ENCODE assay signal across 8 cellular contexts in genomic region chr14:95442633-95443021, GRCh38.
DNase-seq lines count a peak whose midpoint lies in the region; ATAC-seq and TF ChIP-seq lines count a peak whose summit lies in the region.

No MANE protein-coding gene starts in this region.

- peaks cover 19% of the 10 kb centered on the region for H3K36me3 Mint-ChIP-seq in activated T-cell treated with anti-CD3 and anti-CD28 coated beads, Interleukin-2, amount 50 U/mL, for 4 hours (ENCODE audit: insufficient read depth)

- peaks cover 12% of the 10 kb centered on the region for H3K4me1 ChIP-seq in Karpas-422 (ENCODE audit: low read length)
- H3K4me1 ChIP-seq in Panc1 (ENCODE audit: control insufficient read depth, insufficient read depth, low read length) = no peaks in the 10 kb centered on the region
- peaks cover 0 to 2% of the 10 kb centered on the region in 2 donors for H3K4me1 ChIP-seq in neuronal stem cell (ENCODE audit: control insufficient read depth in 2 of 2, insufficient read depth in 1 of 2, low read depth in 1 of 2, low read length in 2 of 2)

- H2AFZ ChIP-seq in Karpas-422 (ENCODE audit: low read length) (no peak overlapping the region; the same call in 1 of the 2 replicates), neuronal stem cell (ENCODE audit: low read length) (no peak overlapping the region)

- ATAC-seq in GM21529 (IDR thresholded peaks at IDR 0.05; ENCODE audit: unreplicated experiment) (peak; percentile 87), Panc1 (peak; percentile 98)
- ATAC-seq in activated T-cell treated with anti-CD3 and anti-CD28 coated beads, Interleukin-2, amount 50 U/mL, for 4 hours = peak; percentile 99

- H3K27ac ChIP-seq in Karpas-422 (ENCODE audit: low read length) (no peak overlapping the region), Panc1 (ENCODE audit: low read length) (no peak overlapping the region), neuronal stem cell (replicated peaks; ENCODE audit: low read length) (no peak overlapping the region)

- CTCF ChIA-PET in Panc1 (lab: Charles Lee) = interaction anchor here (0.7 to 1.3 kb wide), 8 partner anchors 10 to 117 kb away, joined by 3 to 24 read pairs (median 4); partner anchors contain the start of gene SYNE3

- intact Hi-C loops in Panc1 (cut with micrococcal nuclease; ENCODE audit: unreplicated experiment) = loop anchor here (2.0 kb wide), 1 partner anchor 84 kb away; no protein-coding TSS in a partner anchor

- TF ChIP-seq CTCF in Panc1 (IDR thresholded peaks at IDR 0.05) = peak; percentile 87
- TF ChIP-seq CTCF in fibroblast of mammary gland (conservative IDR thresholded peaks at IDR 0.05; ENCODE audit: control insufficient read depth, insufficient read depth, low read depth, low read length) = peak; percentile 93

- no peaks in the 10 kb centered on the region for H3K9me2 ChIP-seq in Karpas-422 (replicated peaks; ENCODE audit: insufficient read depth, low read length)

- H3K4me2 ChIP-seq in Karpas-422 (ENCODE audit: low read depth, low read length, poor library complexity, severe bottlenecking) (peak overlapping the region; percentile 6), neuronal stem cell (ENCODE audit: insufficient read depth, low read length, poor library complexity, severe bottlenecking) (no peak overlapping the region)

- POLR2A ChIA-PET in Panc1 (lab: Charles Lee) = interaction anchor here (1.2 kb wide), 1 partner anchor 91 kb away, joined by 3 read pairs; no protein-coding TSS in a partner anchor

- peak overlapping the region; percentile 40 for H2AK5ac ChIP-seq in neuronal stem cell (ENCODE audit: low read depth, low read length)

- no peak overlapping the region for H3K14ac ChIP-seq in neuronal stem cell (ENCODE audit: low read length)

- H3K4me3 ChIP-seq in Karpas-422 (ENCODE audit: low read length) = no peak overlapping the region
- no peak overlapping the region for H3K4me3 ChIP-seq in Panc1 (ENCODE audit: low read depth in 2 of 2, low read length in 2 of 2)
- no peak overlapping the region for H3K4me3 ChIP-seq in fibroblast of mammary gland (ENCODE audit: control insufficient read depth, low read depth, low read length)
- H3K4me3 ChIP-seq in neuronal stem cell (ENCODE audit: low read length in 2 of 2) = no peak overlapping the region

- no peak overlapping the region for H2BK120ac ChIP-seq in neuronal stem cell (ENCODE audit: low read depth, low read length)

- H3K4ac ChIP-seq in neuronal stem cell (ENCODE audit: low read length) = no peak overlapping the region

- no peaks in the 10 kb centered on the region for H3K79me1 ChIP-seq in neuronal stem cell (ENCODE audit: low read depth, low read length)

- no peak overlapping the region for H4K91ac ChIP-seq in neuronal stem cell (ENCODE audit: low read depth, low read length, poor library complexity)

- DNase-seq in DMS 273 (lab: John Stamatoyannopoulos, UW; ENCODE audit: unreplicated experiment) (peak; percentile 87), Karpas-422 (peak; percentile 95), Panc1 (ENCODE audit: low read depth, low spot score) (peak; percentile 51), fibroblast of mammary gland (ENCODE audit: low read depth) (peak; percentile 81), neuronal stem cell (ENCODE audit: low spot score) (peak; percentile 70), stromal cell of bone marrow (ENCODE audit: low read depth) (peak; percentile 58)
- peak; percentile 76 for DNase-seq in activated T-cell treated with anti-CD3 and anti-CD28 coated beads, Interleukin-2, amount 50 U/mL, for 4 hours

- H4K8ac ChIP-seq in neuronal stem cell (ENCODE audit: low read depth, low read length) = no peak overlapping the region

- no peak overlapping the region for H2BK5ac ChIP-seq in neuronal stem cell (ENCODE audit: low read length)

- no TSS peak for BruUV-seq in Panc1 (replicated peaks; lab: Mats Ljungman, UMichigan)

- H3K9me3 Mint-ChIP-seq in activated T-cell treated with anti-CD3 and anti-CD28 coated beads, Interleukin-2, amount 50 U/mL, for 4 hours = no peaks in the 10 kb centered on the region

- H3K9me3 ChIP-seq in Karpas-422 (ENCODE audit: low read length) (no peaks in the 10 kb centered on the region), Panc1 (ENCODE audit: control insufficient read depth, insufficient read depth, low read depth, low read length) (no peaks in the 10 kb centered on the region), neuronal stem cell (replicated peaks in 1 of 2; ENCODE audit: control insufficient read depth in 2 of 2, insufficient read depth in 1 of 2, low read depth in 1 of 2, low read length in 2 of 2) (no peaks in the 10 kb centered on the region)

- in situ Hi-C loops in Panc1 (cut with HindIII; ENCODE audit: low pct_unique_long_range_greater_than_20kb, low sequenced_read_pairs) = no loop called here

- no peak overlapping the region for H3K23ac ChIP-seq in neuronal stem cell (ENCODE audit: low read depth, low read length, poor library complexity)

- no peak overlapping the region for H3K4me3 Mint-ChIP-seq in activated T-cell treated with anti-CD3 and anti-CD28 coated beads, Interleukin-2, amount 50 U/mL, for 4 hours

- H3K9ac ChIP-seq in Karpas-422 (ENCODE audit: low read length) (0 out of 2 replicates have a peak overlapping the region, but pooled peaks have one; percentile 6), neuronal stem cell (ENCODE audit: low read depth, low read length, poor library complexity) (no peak overlapping the region)

- no peaks in the 10 kb centered on the region for H4K20me1 ChIP-seq in Karpas-422 (ENCODE audit: insufficient read depth, low read depth, low read length)

- H3K36me3 ChIP-seq in Karpas-422 (ENCODE audit: insufficient read depth, low read length) (no peaks in the 10 kb centered on the region), Panc1 (ENCODE audit: control insufficient read depth, insufficient read depth, low read length) (no peaks in the 10 kb centered on the region), neuronal stem cell (replicated peaks in 1 of 2; ENCODE audit: control insufficient read depth in 2 of 2, insufficient read depth in 2 of 2, low read length in 2 of 2) (no peaks in the 10 kb centered on the region)

- H3K18ac ChIP-seq in neuronal stem cell (ENCODE audit: low read length) = no peak overlapping the region

- H3K4me1 Mint-ChIP-seq in activated T-cell treated with anti-CD3 and anti-CD28 coated beads, Interleukin-2, amount 50 U/mL, for 4 hours (ENCODE audit: low read depth) = peaks cover 7% of the 10 kb centered on the region

- no CpG with 5 or more reads among the region's 5 CpGs for WGBS in neuronal stem cell (ENCODE audit: extremely low coverage in 2 of 2, insufficient read length in 2 of 2, insufficient replicate concordance in 1 of 2), 2 donors

- H2BK12ac ChIP-seq in neuronal stem cell (ENCODE audit: low read length) = no peak overlapping the region

- H3K27me3 ChIP-seq in Karpas-422 (ENCODE audit: low read length) (no peaks in the 10 kb centered on the region), Panc1 (ENCODE audit: control insufficient read depth, insufficient read depth, low read length) (no peaks in the 10 kb centered on the region), neuronal stem cell (ENCODE audit: control insufficient read depth in 3 of 3, insufficient read depth in 3 of 3, low read depth in 1 of 3, low read length in 3 of 3) (peaks cover 0 to 13% (median 0%) of the 10 kb centered on the region in 3 experiments)

- no peaks in the 10 kb centered on the region for H3K79me2 ChIP-seq in Karpas-422 (ENCODE audit: low read length)

- H3K27me3 Mint-ChIP-seq in activated T-cell treated with anti-CD3 and anti-CD28 coated beads, Interleukin-2, amount 50 U/mL, for 4 hours (ENCODE audit: low read depth) = no peaks in the 10 kb centered on the region

- H2BK15ac ChIP-seq in neuronal stem cell (ENCODE audit: low read length) = peak overlapping the region; percentile 46
